Comparison of ENCODE assay signal across 8 cellular contexts in genomic region chr14:71995741-71996140, GRCh38.
"Had no signal": no experiment of that assay in that cellular context is flagged by ENCODE, and none has a peak within 500 bp of the region (broad histone marks: within the 10 kb centered on the region; RNA-seq: fewer than 3 reads in every experiment).

No MANE protein-coding gene starts in this region.

- H3K4me3 ChIP-seq: K562 had no signal

- H3K4me3 Mint-ChIP-seq: IgD-negative memory B cell had no signal

- FAIRE-seq: HepG2, K562 had no signal

- H3K36me3 Mint-ChIP-seq: IgD-negative memory B cell had no signal

- H3K27ac Mint-ChIP-seq: IgD-negative memory B cell had no signal

- H3K27ac ChIP-seq: HL-60, KMS-11 had no signal

- ATAC-seq: HepG2, K562 had no signal

- DNase-seq: IMR-90, KBM-7, KG1 had no signal
